Comparison of ENCODE assay signal across 27 cellular contexts in the genomic region with DNA sequence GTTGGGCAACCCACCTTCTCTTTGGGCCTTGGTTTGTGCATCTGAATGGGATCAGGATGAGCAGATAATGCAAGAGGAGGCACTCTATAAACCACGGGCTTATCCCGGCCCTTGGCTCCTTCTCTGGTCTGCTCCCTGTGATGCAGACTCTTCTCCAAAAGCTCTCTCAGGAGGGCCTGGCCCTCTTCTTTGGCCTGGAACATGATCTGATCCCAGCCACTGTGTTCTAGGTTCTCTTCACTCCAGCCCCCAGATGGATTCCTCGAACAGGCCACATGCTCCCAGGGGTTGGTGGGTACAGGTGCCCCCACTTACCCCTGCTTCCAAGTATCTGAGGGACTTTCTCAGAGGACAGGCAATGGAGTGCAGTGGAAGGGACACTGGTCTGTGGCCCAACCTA. TPM values are rescaled to one million over a fixed set of nuclear protein-coding genes. Genes with fewer than 3 reads are reported as not detected.
DNase-seq lines count a peak whose midpoint lies in the region; ATAC-seq, FAIRE-seq and TF ChIP-seq lines count a peak whose summit lies in the region.
"Had no signal": no experiment of that assay in that cellular context is flagged by ENCODE, and none has a peak within 500 bp of the region (broad histone marks: within the 10 kb centered on the region; RNA-seq: fewer than 3 reads in every experiment).

No MANE protein-coding gene starts in this region.

- CTCF ChIA-PET in SK-N-SH (lab: Yijun Ruan, JAX), result no interaction called here

- TF ChIP-seq EP300 in SK-N-SH (IDR thresholded peaks at IDR 0.05; ENCODE audit: borderline replicate concordance in 1 of 2, low read depth in 1 of 2, low read length in 1 of 2), result no peak

- no peak for ATAC-seq in GM23338
- ATAC-seq: activated CD8-positive, alpha-beta T cell treated with anti-CD3 and anti-CD28 coated beads, Interleukin-2, amount 10 ng/mL, durations not matched to agents 7 days and 5 days; activated naive CD4-positive, alpha-beta T cell treated with anti-CD3 and anti-CD28 coated beads, Interleukin-2, amount 50 U/mL, for 72 hours; activated T-cell treated with anti-CD3 and anti-CD28 coated beads, Interleukin-2, amount 50 U/mL, for 72 hours; CD8-positive, alpha-beta T cell; foreskin keratinocyte; GM12878; Panc1; SK-N-SH treated with all-trans-retinoic acid at 6 μM for 48 hours had no signal

- intact Hi-C loops in kidney (cut with DNase I), result no loop called here

- H3K27me3 ChIP-seq in adipocyte (replicated peaks; ENCODE audit: control insufficient read depth, insufficient read depth, low read length) (no peaks in the 10 kb centered on the region), rectal smooth muscle tissue (ENCODE audit: control insufficient read depth, insufficient read depth, low read length) (no peaks in the 10 kb centered on the region), neural progenitor cell (no peaks in the 10 kb centered on the region), GM23338 (ENCODE audit: insufficient read depth) (no peaks in the 10 kb centered on the region), SK-N-SH (ENCODE audit: insufficient read depth) (no peaks in the 10 kb centered on the region)
- H3K27me3 ChIP-seq: foreskin keratinocyte, MG63 had no signal

- TF ChIP-seq RAD21 in SK-N-SH (IDR thresholded peaks at IDR 0.05; ENCODE audit: low read length), result no peak

- DNase-seq in adipocyte (ENCODE audit: low read depth), result no peak
- DNase-seq in kidney, result no peak
- DNase-seq in foreskin fibroblast, result no peak
- DNase-seq in neural progenitor cell (ENCODE audit: low spot score), result no peak
- no peak for DNase-seq in GM23338 (ENCODE audit: low spot score)
- no peak for DNase-seq in SK-N-SH
- DNase-seq: activated CD8-positive, alpha-beta T cell treated with anti-CD3 and anti-CD28 coated beads, Interleukin-2, amount 10 ng/mL, durations not matched to agents 7 days and 5 days; activated T-cell treated with anti-CD3 and anti-CD28 coated beads, Interleukin-2, amount 50 U/mL, for 72 hours; CD8-positive, alpha-beta T cell; foreskin keratinocyte; GF-D8; H9; naive B cell; NCI-H1436 treated with DMSO at 0.1 percent for 48 hours; NCI-H226; T1000 had no signal

- no peak for TF ChIP-seq CTCF in C4-2B (conservative IDR thresholded peaks at IDR 0.05)
- no peak for TF ChIP-seq CTCF in kidney (IDR thresholded peaks at IDR 0.05; ENCODE audit: borderline replicate concordance, extremely low read depth, insufficient read depth)
- no peak for TF ChIP-seq CTCF in foreskin fibroblast (IDR thresholded peaks at IDR 0.05; ENCODE audit: low read depth, low read length)
- no peak for TF ChIP-seq CTCF in neural progenitor cell (IDR thresholded peaks at IDR 0.05)
- TF ChIP-seq CTCF in GM23338 (conservative IDR thresholded peaks at IDR 0.05; ENCODE audit: low read depth in 2 of 2), result no peak
- no peak for TF ChIP-seq CTCF in SK-N-SH (IDR thresholded peaks at IDR 0.05)

- H3F3A ChIP-seq in neural progenitor cell (ENCODE audit: low read depth) (no peaks in the 10 kb centered on the region), GM23338 (replicated peaks; ENCODE audit: low read depth) (no peaks in the 10 kb centered on the region), SK-N-SH (replicated peaks; ENCODE audit: insufficient read depth) (no peaks in the 10 kb centered on the region)

- no peaks in the 10 kb centered on the region for H4K20me1 ChIP-seq in neural progenitor cell (ENCODE audit: low read depth)
- H4K20me1 ChIP-seq in GM23338 (replicated peaks; ENCODE audit: insufficient read depth), result no peaks in the 10 kb centered on the region
- no peaks in the 10 kb centered on the region for H4K20me1 ChIP-seq in SK-N-SH (ENCODE audit: insufficient read depth)

- H3K27ac Mint-ChIP-seq in neural progenitor cell, result no peak overlapping the region
- H3K27ac Mint-ChIP-seq in GM23338, result no peak overlapping the region
- H3K27ac Mint-ChIP-seq: activated CD8-positive, alpha-beta T cell treated with anti-CD3 and anti-CD28 coated beads, Interleukin-2, amount 10 ng/mL, durations not matched to agents 7 days and 5 days had no signal

- H3K9me2 ChIP-seq in GM23338 (ENCODE audit: insufficient read depth) (no peaks in the 10 kb centered on the region; the same call in 1 of the 2 replicates), SK-N-SH (no peaks in the 10 kb centered on the region)

- 94% methylated on average over 2 of the region's 3 CpGs for WGBS in SK-N-SH (ENCODE audit: low lambda C conversion rate)

- H3K79me2 ChIP-seq in neural progenitor cell (ENCODE audit: low read depth), result no peaks in the 10 kb centered on the region
- H3K79me2 ChIP-seq in GM23338 (replicated peaks; ENCODE audit: insufficient read depth), result no peaks in the 10 kb centered on the region
- H3K79me2 ChIP-seq in SK-N-SH (ENCODE audit: insufficient read depth), result no peaks in the 10 kb centered on the region
- H3K79me2 ChIP-seq: parathyroid adenoma had no signal

- FAIRE-seq in kidney (lab: Jason Lieb, UNC), result no peak
- FAIRE-seq: endothelial cell of umbilical vein, GM12878, small intestine had no signal

- peak overlapping the region; percentile 49 for H3K27ac ChIP-seq in C4-2B
- peak overlapping the region; percentile 86 to 94 for H3K27ac ChIP-seq in kidney (ENCODE audit: low read depth in 2 of 2, low read length in 2 of 2)
- H3K27ac ChIP-seq in rectal smooth muscle tissue (ENCODE audit: low read depth, low read length), result peak overlapping the region; percentile 68
- no peak overlapping the region for H3K27ac ChIP-seq in neural progenitor cell
- H3K27ac ChIP-seq in GM23338 (ENCODE audit: low read depth), result no peak overlapping the region
- no peak overlapping the region for H3K27ac ChIP-seq in SK-N-SH (ENCODE audit: low read depth in 2 of 2, low read length in 1 of 2)
- H3K27ac ChIP-seq: foreskin keratinocyte had no signal

- H3K4me3 Mint-ChIP-seq in neural progenitor cell, result no peak overlapping the region
- H3K4me3 Mint-ChIP-seq in GM23338, result no peak overlapping the region
- H3K4me3 Mint-ChIP-seq: activated CD8-positive, alpha-beta T cell treated with anti-CD3 and anti-CD28 coated beads, Interleukin-2, amount 10 ng/mL, durations not matched to agents 7 days and 5 days; activated T-cell treated with anti-CD3 and anti-CD28 coated beads, Interleukin-2, amount 50 U/mL, for 72 hours; brain; CD8-positive, alpha-beta T cell; H9; naive B cell had no signal

- H3K4me1 Mint-ChIP-seq in neural progenitor cell (no peaks in the 10 kb centered on the region), GM23338 (no peaks in the 10 kb centered on the region)
- H3K4me1 Mint-ChIP-seq: brain, H9 had no signal

- H3K9ac ChIP-seq in adipocyte (ENCODE audit: low read length), result peak overlapping the region; percentile 80
- H3K9ac ChIP-seq in kidney (ENCODE audit: low read length in 2 of 2), result peak overlapping the region in 1 of 2 donors; percentile 60
- no peak overlapping the region for H3K9ac ChIP-seq in rectal smooth muscle tissue (ENCODE audit: low read length)
- no peak overlapping the region for H3K9ac ChIP-seq in neural progenitor cell
- H3K9ac ChIP-seq in SK-N-SH, result no peak overlapping the region
- H3K9ac ChIP-seq: parathyroid adenoma had no signal

- H3K9me3 Mint-ChIP-seq in neural progenitor cell (no peaks in the 10 kb centered on the region), GM23338 (no peaks in the 10 kb centered on the region)
- H3K9me3 Mint-ChIP-seq: activated T-cell treated with anti-CD3 and anti-CD28 coated beads, Interleukin-2, amount 50 U/mL, for 72 hours; brain; CD8-positive, alpha-beta T cell; H9; naive B cell had no signal

- POLR2A ChIA-PET in SK-N-SH (lab: Yijun Ruan, JAX), result no interaction called here

- peaks cover 18% of the 10 kb centered on the region for H3K36me3 Mint-ChIP-seq in neural progenitor cell
- H3K36me3 Mint-ChIP-seq in GM23338 (ENCODE audit: low read depth), result peaks cover 13% of the 10 kb centered on the region

- H3K4me3 ChIP-seq in adipocyte (ENCODE audit: low read length) (peak overlapping the region; percentile 60), kidney (ENCODE audit: low read length in 2 of 2) (no peak overlapping the region), rectal smooth muscle tissue (ENCODE audit: low read length) (no peak overlapping the region), foreskin fibroblast (ENCODE audit: low read depth in 1 of 2, low read length in 2 of 2) (no peak overlapping the region), neural progenitor cell (no peak overlapping the region), GM23338 (no peak overlapping the region), SK-N-SH (ENCODE audit: low read depth in 2 of 2, low read length in 1 of 2) (no peak overlapping the region)
- H3K4me3 ChIP-seq: GM12878, MG63 had no signal

- peaks cover 8% of the 10 kb centered on the region for H3K27me3 Mint-ChIP-seq in neural progenitor cell (ENCODE audit: insufficient read depth, low read depth)
- peaks cover 1% of the 10 kb centered on the region for H3K27me3 Mint-ChIP-seq in GM23338 (ENCODE audit: insufficient read depth, low read depth, poor library complexity)
- H3K27me3 Mint-ChIP-seq: brain, naive B cell had no signal

- H3K4me2 ChIP-seq in neural progenitor cell (no peak overlapping the region), GM23338 (no peak overlapping the region), SK-N-SH (no peak overlapping the region)

- H3K9me3 ChIP-seq in adipocyte (ENCODE audit: control insufficient read depth, low read length), result no peaks in the 10 kb centered on the region
- H3K9me3 ChIP-seq in kidney (ENCODE audit: control insufficient read depth in 1 of 2, low read length in 2 of 2), result no peaks in the 10 kb centered on the region
- H3K9me3 ChIP-seq in neural progenitor cell (ENCODE audit: low read depth), result no peaks in the 10 kb centered on the region
- no peaks in the 10 kb centered on the region for H3K9me3 ChIP-seq in SK-N-SH
- H3K9me3 ChIP-seq: MG63 had no signal

- H2AFZ ChIP-seq in neural progenitor cell (replicated peaks) (no peak overlapping the region), GM23338 (no peak overlapping the region), SK-N-SH (ENCODE audit: low read depth) (no peak overlapping the region)
- H2AFZ ChIP-seq: parathyroid adenoma had no signal

- H3K4me1 ChIP-seq in adipocyte (ENCODE audit: control insufficient read depth, insufficient read depth, low read length), result peaks cover 28% of the 10 kb centered on the region
- peaks cover 22% of the 10 kb centered on the region in 2 donors for H3K4me1 ChIP-seq in kidney (ENCODE audit: control insufficient read depth in 1 of 2, insufficient read depth in 1 of 2, low read depth in 1 of 2, low read length in 2 of 2)
- H3K4me1 ChIP-seq in rectal smooth muscle tissue (ENCODE audit: control insufficient read depth, insufficient read depth, low read length), result peaks cover 14% of the 10 kb centered on the region
- H3K4me1 ChIP-seq in neural progenitor cell, result no peaks in the 10 kb centered on the region
- H3K4me1 ChIP-seq in GM23338 (ENCODE audit: insufficient read depth), result no peaks in the 10 kb centered on the region
- no peaks in the 10 kb centered on the region for H3K4me1 ChIP-seq in SK-N-SH (ENCODE audit: control insufficient read depth in 1 of 2, insufficient read depth in 2 of 2, low read depth in 1 of 2, low read length in 1 of 2)
- H3K4me1 ChIP-seq: foreskin keratinocyte, parathyroid adenoma had no signal

- peaks cover 5% of the 10 kb centered on the region for H3K36me3 ChIP-seq in adipocyte (ENCODE audit: control insufficient read depth, insufficient read depth, low read length, severe bottlenecking)
- peaks cover 0 to 6% of the 10 kb centered on the region in 2 donors for H3K36me3 ChIP-seq in kidney (ENCODE audit: control insufficient read depth in 1 of 2, insufficient read depth in 2 of 2, low read length in 2 of 2)
- H3K36me3 ChIP-seq in rectal smooth muscle tissue (ENCODE audit: control insufficient read depth, insufficient read depth, low read length), result no peaks in the 10 kb centered on the region
- H3K36me3 ChIP-seq in neural progenitor cell, result no peaks in the 10 kb centered on the region
- H3K36me3 ChIP-seq in GM23338 (ENCODE audit: insufficient read depth), result no peaks in the 10 kb centered on the region
- H3K36me3 ChIP-seq in SK-N-SH (replicated peaks in 1 of 2; ENCODE audit: control insufficient read depth in 1 of 2, insufficient read depth in 2 of 2, low read length in 1 of 2), result peaks cover 10 to 49% of the 10 kb centered on the region in 2 experiments
- H3K36me3 ChIP-seq: MG63 had no signal

RNA-seq across cellular contexts. Expression of gene UCP3, which starts 8.7 kb away (rescaled TPM):
- 4.0 TPM for total RNA-seq in kidney
- 0.28 TPM for polyA plus RNA-seq in kidney (ENCODE audit: insufficient read depth, low read depth, low replicate concordance)
- 1.5 TPM in 1 of 2 replicates, not detected in the other for total RNA-seq in neural progenitor cell (ENCODE audit: low replicate concordance)
- total RNA-seq in GM23338 (2014; rRNA removed; shearing (Covaris generic)), result 0.21 TPM in 1 of 2 replicates, not detected in the other
- 0.21 and 0.40 TPM in 2 replicates for polyA plus RNA-seq in GM23338 (2016; fragmentation: Nextera tagmentation; extraction: Ambion mirVana)
- polyA plus RNA-seq in SK-N-SH (2012; rRNA removed), result 1.2 and 1.4 TPM in 2 replicates
- polyA plus RNA-seq in SK-N-SH (2012; cell fraction: cytosol; rRNA removed), result 0.55 and 0.60 TPM in 2 replicates
- polyA plus RNA-seq in SK-N-SH (2012; cell fraction: nucleus; rRNA removed), result 15.0 and 15.9 TPM in 2 replicates

RNA-seq across cellular contexts. Expression of gene UCP2, which starts 35.0 kb away (rescaled TPM):
- 104 TPM for total RNA-seq in kidney
- polyA plus RNA-seq in kidney (ENCODE audit: insufficient read depth, low read depth, low replicate concordance), result 36.4 TPM
- total RNA-seq in neural progenitor cell (ENCODE audit: low replicate concordance), result 69.2 and 88.1 TPM in 2 replicates
- 69.8 and 76.9 TPM in 2 replicates for total RNA-seq in GM23338 (2014; rRNA removed; shearing (Covaris generic))
- 59.4 and 60.1 TPM in 2 replicates for polyA plus RNA-seq in GM23338 (2016; fragmentation: Nextera tagmentation; extraction: Ambion mirVana)
- polyA plus RNA-seq in SK-N-SH (2012; rRNA removed), result 28.5 and 36.0 TPM in 2 replicates
- 18.0 and 29.1 TPM in 2 replicates for polyA plus RNA-seq in SK-N-SH (2012; cell fraction: cytosol; rRNA removed)
- polyA plus RNA-seq in SK-N-SH (2012; cell fraction: nucleus; rRNA removed), result 14.2 and 16.1 TPM in 2 replicates

Comparison
In these comparisons a context has a peak if more than half of its experiments do, and no peak if none do; other contexts are left out.
1. H3K27ac ChIP-seq: peak in C4-2B (single experiment), kidney (2 of 2) and rectal smooth muscle tissue (single experiment); none in neural progenitor cell (single experiment), GM23338 (single experiment) and SK-N-SH (0 of 2).